2 cellular contexts compared by ENCODE assay signal in genomic region chr17:50426472-50426782, GRCh38.
TF ChIP-seq lines count a peak whose summit lies in the region.

No MANE protein-coding gene starts in this region.

TF ChIP-seq in SK-N-SH, 30 proteins besides CTCF, POLR2A, EP300 and RAD21:
- TF ChIP-seq, protein P1, sequence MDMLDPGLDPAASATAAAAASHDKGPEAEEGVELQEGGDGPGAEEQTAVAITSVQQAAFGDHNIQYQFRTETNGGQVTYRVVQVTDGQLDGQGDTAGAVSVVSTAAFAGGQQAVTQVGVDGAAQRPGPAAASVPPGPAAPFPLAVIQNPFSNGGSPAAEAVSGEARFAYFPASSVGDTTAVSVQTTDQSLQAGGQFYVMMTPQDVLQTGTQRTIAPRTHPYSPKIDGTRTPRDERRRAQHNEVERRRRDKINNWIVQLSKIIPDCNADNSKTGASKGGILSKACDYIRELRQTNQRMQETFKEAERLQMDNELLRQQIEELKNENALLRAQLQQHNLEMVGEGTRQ (IDR thresholded peaks at IDR 0.05; ENCODE audit: borderline replicate concordance, low read depth, low read length) = no peak
- TF ChIP-seq TEAD4 (IDR thresholded peaks at IDR 0.05; ENCODE audit: borderline replicate concordance, insufficient read depth) = no peak
- no peak for TF ChIP-seq ELF1 (IDR thresholded peaks at IDR 0.05)
- no peak for TF ChIP-seq FOSL2 (IDR thresholded peaks at IDR 0.05; ENCODE audit: borderline replicate concordance, low read depth)
- TF ChIP-seq JUND (IDR thresholded peaks at IDR 0.05) = no peak
- no peak for TF ChIP-seq POLR2AphosphoS5 (IDR thresholded peaks at IDR 0.05; ENCODE audit: low read depth, low read length)
- no peak for TF ChIP-seq RXRA (IDR thresholded peaks at IDR 0.05; ENCODE audit: borderline replicate concordance, low read depth)
- TF ChIP-seq MXI1 (IDR thresholded peaks at IDR 0.05; ENCODE audit: low read depth, low read length) = no peak
- no peak for TF ChIP-seq FOXJ3 (CRISPR knock-in tag; IDR thresholded peaks at IDR 0.05)
- TF ChIP-seq SIN3A (IDR thresholded peaks at IDR 0.05; ENCODE audit: borderline replicate concordance, low read depth, low read length) = no peak
- no peak for TF ChIP-seq MEF2A (IDR thresholded peaks at IDR 0.05; ENCODE audit: borderline replicate concordance, low read depth)
- no peak for TF ChIP-seq TCF12 (IDR thresholded peaks at IDR 0.05)
- TF ChIP-seq EZH2phosphoT487 (IDR thresholded peaks at IDR 0.05; ENCODE audit: borderline replicate concordance, low read depth) = no peak
- TF ChIP-seq SMC3 (IDR thresholded peaks at IDR 0.05; ENCODE audit: low read depth, low read length) = no peak
- TF ChIP-seq GATA2 (CRISPR knock-in tag; IDR thresholded peaks at IDR 0.05) = no peak
- no peak for TF ChIP-seq ZBTB33 (IDR thresholded peaks at IDR 0.05; ENCODE audit: borderline replicate concordance, low read depth)
- no peak for TF ChIP-seq NFIC (IDR thresholded peaks at IDR 0.05; ENCODE audit: borderline replicate concordance)
- no peak for TF ChIP-seq RFX5 (IDR thresholded peaks at IDR 0.05; ENCODE audit: low read length)

TF ChIP-seq in SK-N-SH treated with all-trans-retinoic acid at 6 μM for 48 hours, 23 proteins besides CTCF, POLR2A, EP300 and RAD21:
- TF ChIP-seq OSR1 (CRISPR knock-in tag; IDR thresholded peaks at IDR 0.05) (no peak), PPARA (CRISPR knock-in tag; IDR thresholded peaks at IDR 0.05; ENCODE audit: borderline replicate concordance) (no peak), ARNTL (CRISPR knock-in tag; IDR thresholded peaks at IDR 0.05; ENCODE audit: borderline replicate concordance, low read depth) (no peak), ESRRG (CRISPR knock-in tag; IDR thresholded peaks at IDR 0.05) (no peak), ZFP30 (CRISPR knock-in tag; IDR thresholded peaks at IDR 0.05) (no peak), ZFP3 (CRISPR knock-in tag; IDR thresholded peaks at IDR 0.05) (no peak), TCF4 (CRISPR knock-in tag; IDR thresholded peaks at IDR 0.05; ENCODE audit: borderline replicate concordance) (no peak), RARB (CRISPR knock-in tag; IDR thresholded peaks at IDR 0.05) (no peak), ZNF70 (CRISPR knock-in tag; IDR thresholded peaks at IDR 0.05) (no peak), TOX (CRISPR knock-in tag; IDR thresholded peaks at IDR 0.05; ENCODE audit: borderline replicate concordance) (no peak), CSRNP3 (CRISPR knock-in tag; IDR thresholded peaks at IDR 0.05) (no peak), ZC3H10 (CRISPR knock-in tag; IDR thresholded peaks at IDR 0.05) (no peak), ZNF8 (CRISPR knock-in tag; IDR thresholded peaks at IDR 0.05) (no peak), BACH2 (CRISPR knock-in tag; IDR thresholded peaks at IDR 0.05; ENCODE audit: borderline replicate concordance) (no peak), ISL1 (CRISPR knock-in tag; IDR thresholded peaks at IDR 0.05) (no peak), SNAI2 (CRISPR knock-in tag; IDR thresholded peaks at IDR 0.05) (no peak), ZNF565 (CRISPR knock-in tag; conservative IDR thresholded peaks at IDR 0.05; ENCODE audit: low read depth) (no peak)
- TF ChIP-seq, protein P2, sequence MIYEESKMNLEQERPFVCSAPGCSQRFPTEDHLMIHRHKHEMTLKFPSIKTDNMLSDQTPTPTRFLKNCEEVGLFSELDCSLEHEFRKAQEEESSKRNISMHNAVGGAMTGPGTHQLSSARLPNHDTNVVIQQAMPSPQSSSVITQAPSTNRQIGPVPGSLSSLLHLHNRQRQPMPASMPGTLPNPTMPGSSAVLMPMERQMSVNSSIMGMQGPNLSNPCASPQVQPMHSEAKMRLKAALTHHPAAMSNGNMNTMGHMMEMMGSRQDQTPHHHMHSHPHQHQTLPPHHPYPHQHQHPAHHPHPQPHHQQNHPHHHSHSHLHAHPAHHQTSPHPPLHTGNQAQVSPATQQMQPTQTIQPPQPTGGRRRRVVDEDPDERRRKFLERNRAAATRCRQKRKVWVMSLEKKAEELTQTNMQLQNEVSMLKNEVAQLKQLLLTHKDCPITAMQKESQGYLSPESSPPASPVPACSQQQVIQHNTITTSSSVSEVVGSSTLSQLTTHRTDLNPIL (CRISPR knock-in tag; IDR thresholded peaks at IDR 0.05; ENCODE audit: low read depth) = no peak
- TF ChIP-seq, protein P3, sequence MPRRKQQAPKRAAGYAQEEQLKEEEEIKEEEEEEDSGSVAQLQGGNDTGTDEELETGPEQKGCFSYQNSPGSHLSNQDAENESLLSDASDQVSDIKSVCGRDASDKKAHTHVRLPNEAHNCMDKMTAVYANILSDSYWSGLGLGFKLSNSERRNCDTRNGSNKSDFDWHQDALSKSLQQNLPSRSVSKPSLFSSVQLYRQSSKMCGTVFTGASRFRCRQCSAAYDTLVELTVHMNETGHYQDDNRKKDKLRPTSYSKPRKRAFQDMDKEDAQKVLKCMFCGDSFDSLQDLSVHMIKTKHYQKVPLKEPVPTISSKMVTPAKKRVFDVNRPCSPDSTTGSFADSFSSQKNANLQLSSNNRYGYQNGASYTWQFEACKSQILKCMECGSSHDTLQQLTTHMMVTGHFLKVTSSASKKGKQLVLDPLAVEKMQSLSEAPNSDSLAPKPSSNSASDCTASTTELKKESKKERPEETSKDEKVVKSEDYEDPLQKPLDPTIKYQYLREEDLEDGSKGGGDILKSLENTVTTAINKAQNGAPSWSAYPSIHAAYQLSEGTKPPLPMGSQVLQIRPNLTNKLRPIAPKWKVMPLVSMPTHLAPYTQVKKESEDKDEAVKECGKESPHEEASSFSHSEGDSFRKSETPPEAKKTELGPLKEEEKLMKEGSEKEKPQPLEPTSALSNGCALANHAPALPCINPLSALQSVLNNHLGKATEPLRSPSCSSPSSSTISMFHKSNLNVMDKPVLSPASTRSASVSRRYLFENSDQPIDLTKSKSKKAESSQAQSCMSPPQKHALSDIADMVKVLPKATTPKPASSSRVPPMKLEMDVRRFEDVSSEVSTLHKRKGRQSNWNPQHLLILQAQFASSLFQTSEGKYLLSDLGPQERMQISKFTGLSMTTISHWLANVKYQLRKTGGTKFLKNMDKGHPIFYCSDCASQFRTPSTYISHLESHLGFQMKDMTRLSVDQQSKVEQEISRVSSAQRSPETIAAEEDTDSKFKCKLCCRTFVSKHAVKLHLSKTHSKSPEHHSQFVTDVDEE (CRISPR knock-in tag; IDR thresholded peaks at IDR 0.05) = no peak
- TF ChIP-seq, protein P4, sequence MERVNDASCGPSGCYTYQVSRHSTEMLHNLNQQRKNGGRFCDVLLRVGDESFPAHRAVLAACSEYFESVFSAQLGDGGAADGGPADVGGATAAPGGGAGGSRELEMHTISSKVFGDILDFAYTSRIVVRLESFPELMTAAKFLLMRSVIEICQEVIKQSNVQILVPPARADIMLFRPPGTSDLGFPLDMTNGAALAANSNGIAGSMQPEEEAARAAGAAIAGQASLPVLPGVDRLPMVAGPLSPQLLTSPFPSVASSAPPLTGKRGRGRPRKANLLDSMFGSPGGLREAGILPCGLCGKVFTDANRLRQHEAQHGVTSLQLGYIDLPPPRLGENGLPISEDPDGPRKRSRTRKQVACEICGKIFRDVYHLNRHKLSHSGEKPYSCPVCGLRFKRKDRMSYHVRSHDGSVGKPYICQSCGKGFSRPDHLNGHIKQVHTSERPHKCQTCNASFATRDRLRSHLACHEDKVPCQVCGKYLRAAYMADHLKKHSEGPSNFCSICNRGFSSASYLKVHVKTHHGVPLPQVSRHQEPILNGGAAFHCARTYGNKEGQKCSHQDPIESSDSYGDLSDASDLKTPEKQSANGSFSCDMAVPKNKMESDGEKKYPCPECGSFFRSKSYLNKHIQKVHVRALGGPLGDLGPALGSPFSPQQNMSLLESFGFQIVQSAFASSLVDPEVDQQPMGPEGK (CRISPR knock-in tag; IDR thresholded peaks at IDR 0.05; ENCODE audit: borderline replicate concordance) = no peak
